In genomic region chr11:63979426-63979825, GRCh38 we compare ENCODE assay signal across 20 cellular contexts. TPM values are rescaled to one million over a fixed set of nuclear protein-coding genes. Genes with fewer than 3 reads are reported as not detected.
DNase-seq lines count a peak whose midpoint lies in the region; ATAC-seq and TF ChIP-seq lines count a peak whose summit lies in the region.
"Had no signal": no experiment of that assay in that cellular context is flagged by ENCODE, and none has a peak within 500 bp of the region (broad histone marks: within the 10 kb centered on the region; RNA-seq: fewer than 3 reads in every experiment).

No MANE protein-coding gene starts in this region.

- POLR2A ChIA-PET in MCF 10A (lab: Yijun Ruan, JAX) = interaction anchor here (0.9 kb wide), 1 partner anchor 142 kb away, joined by 4 read pairs; no protein-coding TSS in a partner anchor
- POLR2A ChIA-PET in WTC11 (lab: Charles Lee) = interaction anchor here (1.1 kb wide), 1 partner anchor 11 kb away, joined by 5 read pairs; no protein-coding TSS in a partner anchor

- no peak overlapping the region for H2BK15ac ChIP-seq in neuronal stem cell (ENCODE audit: low read length)
- no peak overlapping the region for H2BK15ac ChIP-seq in mesenchymal stem cell (ENCODE audit: low read depth, poor library complexity, severe bottlenecking)

- DNase-seq in MCF 10A (ENCODE audit: unreplicated experiment) = no peak
- no peak for DNase-seq in mammary epithelial cell
- no peak for DNase-seq in WTC11 (ENCODE audit: low spot score)
- no peak for DNase-seq in neuronal stem cell (ENCODE audit: low spot score)
- DNase-seq in SHP77 treated with DMSO at 0.1 percent for 48 hours (lab: John Stamatoyannopoulos, UW) = no peak
- DNase-seq in mesenchymal stem cell = no peak
- no peak for DNase-seq in amniotic stem cell (lab: John Stamatoyannopoulos, UW)
- DNase-seq: CD8-positive, alpha-beta memory T cell; DMS79; GM23248; KBM-7; NCI-H1092; NCI-H146; NCI-H2081; NCI-H524; Right ventricle myocardium superior had no signal

- H3K36me3 Mint-ChIP-seq in MCF 10A (ENCODE audit: insufficient read depth, unreplicated experiment) (peaks cover 35% of the 10 kb centered on the region), WTC11 (peaks cover 7% of the 10 kb centered on the region)

- BruUV-seq in MCF 10A (replicated peaks; lab: Mats Ljungman, UMichigan) (no TSS peak), mammary epithelial cell (replicated peaks; lab: Mats Ljungman, UMichigan) (no TSS peak)

- H3K27me3 Mint-ChIP-seq in MCF 10A (ENCODE audit: insufficient read depth, unreplicated experiment) (no peaks in the 10 kb centered on the region), WTC11 (ENCODE audit: low read depth) (no peaks in the 10 kb centered on the region; the same call in 1 of the 2 replicates)
- H3K27me3 Mint-ChIP-seq: CD8-positive, alpha-beta memory T cell had no signal

- peak overlapping the region; percentile 39 for H3K27ac Mint-ChIP-seq in MCF 10A (ENCODE audit: low read depth, unreplicated experiment)
- no peak overlapping the region for H3K27ac Mint-ChIP-seq in WTC11

- H3K4ac ChIP-seq in neuronal stem cell (ENCODE audit: low read length) (no peak overlapping the region), mesenchymal stem cell (ENCODE audit: low read depth in 1 of 2, low read length in 2 of 2) (no peak overlapping the region)

- no peak overlapping the region for H3K4me3 ChIP-seq in mammary epithelial cell (replicated peaks in 1 of 3; ENCODE audit: insufficient read depth in 1 of 3, low read depth in 2 of 3, low read length in 3 of 3)
- no peak overlapping the region for H3K4me3 ChIP-seq in HUES48 (ENCODE audit: low read depth, low read length)
- no peak overlapping the region for H3K4me3 ChIP-seq in neuronal stem cell (ENCODE audit: low read length in 2 of 2)
- no peak overlapping the region for H3K4me3 ChIP-seq in mesenchymal stem cell (ENCODE audit: insufficient read depth in 1 of 2, low read depth in 1 of 2, low read length in 2 of 2)
- H3K4me3 ChIP-seq: BLaER1 treated with 17β-estradiol and CSF1 and Interleukin-3, amounts not matched to agents 10 nM and 100 nM; GM23248 had no signal

- H2BK12ac ChIP-seq in neuronal stem cell (ENCODE audit: low read length) (no peak overlapping the region), mesenchymal stem cell (ENCODE audit: low read length in 2 of 2) (no peak overlapping the region)

- H3K79me2 ChIP-seq in mammary epithelial cell (ENCODE audit: insufficient read depth, low read length) = peaks cover 77% of the 10 kb centered on the region

- H3K27me3 ChIP-seq in mammary epithelial cell (ENCODE audit: insufficient read depth, low read length) (no peaks in the 10 kb centered on the region), HUES48 (ENCODE audit: control insufficient read depth, insufficient read depth, low read length) (no peaks in the 10 kb centered on the region), neuronal stem cell (ENCODE audit: control insufficient read depth in 3 of 3, insufficient read depth in 3 of 3, low read depth in 1 of 3, low read length in 3 of 3) (no peaks in the 10 kb centered on the region), mesenchymal stem cell (ENCODE audit: control insufficient read depth in 1 of 2, insufficient read depth in 1 of 2, low read length in 2 of 2) (no peaks in the 10 kb centered on the region)
- H3K27me3 ChIP-seq: BLaER1 treated with 17β-estradiol and CSF1 and Interleukin-3, amounts not matched to agents 10 nM and 100 nM had no signal

- H2AK5ac ChIP-seq in neuronal stem cell (ENCODE audit: low read depth, low read length) (no peak overlapping the region), mesenchymal stem cell (ENCODE audit: low read length, severe bottlenecking) (no peak overlapping the region)

- H3K4me2 ChIP-seq in mammary epithelial cell (ENCODE audit: insufficient read depth, low read depth, low read length) = no peak overlapping the region
- H3K4me2 ChIP-seq in neuronal stem cell (ENCODE audit: insufficient read depth, low read length, poor library complexity, severe bottlenecking) = no peak overlapping the region
- no peak overlapping the region for H3K4me2 ChIP-seq in mesenchymal stem cell (ENCODE audit: low read length, poor library complexity, severe bottlenecking)

- TF ChIP-seq CTCF in MCF 10A (IDR thresholded peaks at IDR 0.05; ENCODE audit: unreplicated experiment) (no peak), mammary epithelial cell (conservative IDR thresholded peaks at IDR 0.05 in 1 of 2, IDR thresholded peaks at IDR 0.05 in 1 of 2; ENCODE audit: extremely low read depth in 1 of 2, insufficient read depth in 1 of 2, low read depth in 1 of 2, low read length in 2 of 2) (no peak), WTC11 (IDR thresholded peaks at IDR 0.05) (no peak)

- H3K23ac ChIP-seq in neuronal stem cell (ENCODE audit: low read depth, low read length, poor library complexity) (peak overlapping the region; percentile 8), mesenchymal stem cell (ENCODE audit: low read length in 2 of 2) (no peak overlapping the region)

- H3K9me3 ChIP-seq in mammary epithelial cell (replicated peaks; ENCODE audit: insufficient read depth, low read length) (no peaks in the 10 kb centered on the region), HUES48 (ENCODE audit: control insufficient read depth, insufficient read depth, low read length) (no peaks in the 10 kb centered on the region), neuronal stem cell (replicated peaks in 1 of 2; ENCODE audit: control insufficient read depth in 2 of 2, insufficient read depth in 1 of 2, low read depth in 1 of 2, low read length in 2 of 2) (no peaks in the 10 kb centered on the region), mesenchymal stem cell (ENCODE audit: control insufficient read depth, low read length) (no peaks in the 10 kb centered on the region)
- H3K9me3 ChIP-seq: BLaER1 treated with 17β-estradiol and CSF1 and Interleukin-3, amounts not matched to agents 10 nM and 100 nM had no signal

- 0 out of 2 replicates have a peak, but pooled peaks have one; percentile 7 for ATAC-seq in WTC11
- ATAC-seq: Panc1 had no signal

- intact Hi-C loops in MCF 10A (cut with micrococcal nuclease) = no loop called here
- intact Hi-C loops in mammary epithelial cell (cut with micrococcal nuclease) = no loop called here

- peaks cover 8% of the 10 kb centered on the region for H3K36me3 ChIP-seq in mammary epithelial cell (ENCODE audit: insufficient read depth, low read length)
- peaks cover 17% of the 10 kb centered on the region for H3K36me3 ChIP-seq in HUES48 (ENCODE audit: control insufficient read depth, insufficient read depth, low read length)
- H3K36me3 ChIP-seq in neuronal stem cell (replicated peaks in 1 of 2; ENCODE audit: control insufficient read depth in 2 of 2, insufficient read depth in 2 of 2, low read length in 2 of 2) = peaks cover 10 to 32% of the 10 kb centered on the region in 2 donors
- peaks cover 13 to 23% of the 10 kb centered on the region in 2 experiments for H3K36me3 ChIP-seq in mesenchymal stem cell (ENCODE audit: control insufficient read depth in 1 of 2, insufficient read depth in 2 of 2, low read depth in 1 of 2, low read length in 2 of 2)

- H3K4me1 Mint-ChIP-seq in MCF 10A (ENCODE audit: insufficient read depth, unreplicated experiment) = peaks cover 6% of the 10 kb centered on the region
- peaks cover 37% of the 10 kb centered on the region for H3K4me1 Mint-ChIP-seq in WTC11

- H2AFZ ChIP-seq in mammary epithelial cell (ENCODE audit: low read depth, low read length) (no peak overlapping the region), neuronal stem cell (ENCODE audit: low read length) (no peak overlapping the region), mesenchymal stem cell (ENCODE audit: low read depth, low read length) (no peak overlapping the region)
- H2AFZ ChIP-seq: GM23248 had no signal

- dilution Hi-C loops in mammary epithelial cell (cut with HindIII; ENCODE audit: low sequenced_read_pairs) = no loop called here

- H4K20me1 ChIP-seq in mammary epithelial cell (ENCODE audit: insufficient read depth, low read length) = no peaks in the 10 kb centered on the region

- no peak overlapping the region for H2BK5ac ChIP-seq in neuronal stem cell (ENCODE audit: low read length)
- H2BK5ac ChIP-seq in mesenchymal stem cell (ENCODE audit: low read depth, low read length, poor library complexity, severe bottlenecking) = no peak overlapping the region

- H3K79me1 ChIP-seq in neuronal stem cell (ENCODE audit: low read depth, low read length) (peaks cover 7% of the 10 kb centered on the region), mesenchymal stem cell (replicated peaks; ENCODE audit: low read length, poor library complexity, severe bottlenecking) (peaks cover 17% of the 10 kb centered on the region)

- in situ Hi-C loops in mammary epithelial cell (cut with MboI; ENCODE audit: low sequenced_read_pairs in 2 of 2) = no loop called here

- H3K14ac ChIP-seq in neuronal stem cell (ENCODE audit: low read length) (no peak overlapping the region), mesenchymal stem cell (ENCODE audit: low read length in 2 of 2) (no peak overlapping the region)

- H3K9ac ChIP-seq in mammary epithelial cell (ENCODE audit: insufficient read depth, low read length) (no peak overlapping the region), HUES48 (ENCODE audit: low read depth, low read length) (no peak overlapping the region), neuronal stem cell (ENCODE audit: low read depth, low read length, poor library complexity) (peak overlapping the region; percentile 27), mesenchymal stem cell (ENCODE audit: low read length) (no peak overlapping the region)
- H3K9ac ChIP-seq: GM23248 had no signal

- no peak overlapping the region for H3K18ac ChIP-seq in neuronal stem cell (ENCODE audit: low read length)
- no peak overlapping the region for H3K18ac ChIP-seq in mesenchymal stem cell (ENCODE audit: low read depth in 1 of 2, low read length in 2 of 2)

- CTCF ChIA-PET in MCF 10A (lab: Yijun Ruan, JAX) = interaction anchor here (0.6 to 0.7 kb wide), 2 partner anchors 37 to 171 kb away, joined by 3 to 5 read pairs; no protein-coding TSS in a partner anchor
- CTCF ChIA-PET in mammary epithelial cell (lab: Charles Lee; ENCODE audit: low non-redundant PET) = no interaction called here
- CTCF ChIA-PET in WTC11 (lab: Charles Lee) = interaction anchor here (0.9 to 2.0 kb wide), 11 partner anchors 21 to 214 kb away, joined by 3 to 11 read pairs (median 5); partner anchors contain the start of genes MARK2 and RCOR2

- no peak overlapping the region for H2BK120ac ChIP-seq in neuronal stem cell (ENCODE audit: low read depth, low read length)
- H2BK120ac ChIP-seq in mesenchymal stem cell (ENCODE audit: low read depth, low read length) = no peak overlapping the region

- H3K4me3 Mint-ChIP-seq in MCF 10A (ENCODE audit: unreplicated experiment) (no peak overlapping the region), WTC11 (no peak overlapping the region)
- H3K4me3 Mint-ChIP-seq: CD8-positive, alpha-beta memory T cell had no signal

- H3K9me3 Mint-ChIP-seq in MCF 10A (ENCODE audit: unreplicated experiment) (no peaks in the 10 kb centered on the region), WTC11 (no peaks in the 10 kb centered on the region)
- H3K9me3 Mint-ChIP-seq: CD8-positive, alpha-beta memory T cell had no signal

- H4K91ac ChIP-seq in neuronal stem cell (ENCODE audit: low read depth, low read length, poor library complexity) = no peak overlapping the region
- no peak overlapping the region for H4K91ac ChIP-seq in mesenchymal stem cell (ENCODE audit: low read length)

- H3K4me1 ChIP-seq in mammary epithelial cell (ENCODE audit: insufficient read depth, low read length) = peaks cover 14% of the 10 kb centered on the region
- peaks cover 22% of the 10 kb centered on the region for H3K4me1 ChIP-seq in HUES48 (ENCODE audit: control insufficient read depth, insufficient read depth, low read length)
- H3K4me1 ChIP-seq in neuronal stem cell (ENCODE audit: control insufficient read depth in 2 of 2, insufficient read depth in 1 of 2, low read depth in 1 of 2, low read length in 2 of 2) = peaks cover 15 to 23% of the 10 kb centered on the region in 2 donors
- H3K4me1 ChIP-seq in mesenchymal stem cell (ENCODE audit: control insufficient read depth, insufficient read depth, low read depth, low read length) = peaks cover 34% of the 10 kb centered on the region

- WGBS in mammary epithelial cell (ENCODE audit: low coverage, missing lambda C conversion rate) = 91% methylated on average over 5 of the region's 5 CpGs
- no CpG with 5 or more reads among the region's 5 CpGs for WGBS in neuronal stem cell (ENCODE audit: extremely low coverage in 2 of 2, insufficient read length in 2 of 2, insufficient replicate concordance in 1 of 2), 2 donors
- WGBS in mesenchymal stem cell = 89% methylated on average over 5 of the region's 5 CpGs

- no peak overlapping the region for H3K27ac ChIP-seq in mammary epithelial cell (ENCODE audit: insufficient read depth, low read depth, low read length)
- peak overlapping the region; percentile 78 for H3K27ac ChIP-seq in HUES48 (ENCODE audit: low read depth, low read length)
- H3K27ac ChIP-seq in neuronal stem cell (replicated peaks; ENCODE audit: low read length) = no peak overlapping the region
- H3K27ac ChIP-seq in mesenchymal stem cell (ENCODE audit: low read length, poor library complexity, severe bottlenecking) = no peak overlapping the region
- H3K27ac ChIP-seq: BLaER1 treated with 17β-estradiol and CSF1 and Interleukin-3, amounts not matched to agents 10 nM and 100 nM; GM23248 had no signal

- H4K8ac ChIP-seq in neuronal stem cell (ENCODE audit: low read depth, low read length) (no peak overlapping the region), mesenchymal stem cell (ENCODE audit: low read length) (no peak overlapping the region)

RNA-seq across cellular contexts. Expression of gene COX8A, which starts 5.0 kb away (rescaled TPM):
- total RNA-seq in MCF 10A (2022) (461 and 466 TPM in 2 replicates), mammary epithelial cell (100 to 1,000 TPM; 185 to 338 TPM), WTC11 (2021) (518 to 587 TPM (median 554 TPM) in 3 replicates)
- 576 TPM for polyA plus RNA-seq in mammary epithelial cell
- 282 TPM for polyA minus RNA-seq in mammary epithelial cell
- 465 TPM for polyA plus RNA-seq in neuronal stem cell (2013, experiment 1 of 2)
- 460 TPM for polyA plus RNA-seq in neuronal stem cell (2013, experiment 2 of 2)
- polyA plus RNA-seq in mesenchymal stem cell (2013, experiment 1 of 2) = 504 TPM
- polyA plus RNA-seq in mesenchymal stem cell (2013, experiment 2 of 2) = 497 TPM

RNA-seq across cellular contexts. Expression of gene OTUB1, which starts 6.8 kb away (rescaled TPM):
- total RNA-seq in MCF 10A (2022) (50.9 and 56.0 TPM in 2 replicates), mammary epithelial cell (100 to 1,000 TPM in 1 of 2 donors, 10 to 100 TPM in 1; 48.0 to 101 TPM), WTC11 (2021) (94.3 to 112 TPM (median 99.3 TPM) in 3 replicates)
- 196 TPM for polyA plus RNA-seq in mammary epithelial cell
- polyA minus RNA-seq in mammary epithelial cell = 121 TPM
- 92.2 TPM for polyA plus RNA-seq in neuronal stem cell (2013, experiment 1 of 2)
- polyA plus RNA-seq in neuronal stem cell (2013, experiment 2 of 2) = 90.4 TPM
- 63.8 TPM for polyA plus RNA-seq in mesenchymal stem cell (2013, experiment 1 of 2)
- polyA plus RNA-seq in mesenchymal stem cell (2013, experiment 2 of 2) = 61.4 TPM

RNA-seq across cellular contexts. Expression of gene NAA40, which starts 40.6 kb away (rescaled TPM):
- total RNA-seq in MCF 10A (2022) (11.7 and 13.4 TPM in 2 replicates), mammary epithelial cell (10 to 100 TPM; 16.3 to 20.2 TPM), WTC11 (2021) (31.1 to 32.7 TPM (median 31.8 TPM) in 3 replicates)
- 18.0 TPM for polyA plus RNA-seq in mammary epithelial cell
- 19.3 TPM for polyA minus RNA-seq in mammary epithelial cell
- polyA plus RNA-seq in neuronal stem cell (2013, experiment 1 of 2) = 15.2 TPM
- polyA plus RNA-seq in neuronal stem cell (2013, experiment 2 of 2) = 15.8 TPM
- 12.1 TPM for polyA plus RNA-seq in mesenchymal stem cell (2013, experiment 1 of 2)
- 11.4 TPM for polyA plus RNA-seq in mesenchymal stem cell (2013, experiment 2 of 2)

RNA-seq across cellular contexts. Expression of gene FLRT1, which starts 56.3 kb away (rescaled TPM):
- total RNA-seq in MCF 10A (2022) = 2.7 and 7.0 TPM in 2 replicates
- under 1 TPM; 0.16 to 0.33 TPM for total RNA-seq in mammary epithelial cell
- 0.02 TPM for polyA plus RNA-seq in mammary epithelial cell
- polyA minus RNA-seq in mammary epithelial cell = not detected
- total RNA-seq in WTC11 (2021) = 0.14 to 0.20 TPM (median 0.16 TPM) in 3 replicates
- polyA plus RNA-seq in neuronal stem cell (2013, experiment 1 of 2) = 0.88 TPM
- polyA plus RNA-seq in neuronal stem cell (2013, experiment 2 of 2) = 0.94 TPM
- polyA plus RNA-seq in mesenchymal stem cell (2013, experiment 1 of 2) = 0.11 TPM
- polyA plus RNA-seq in mesenchymal stem cell (2013, experiment 2 of 2) = 0.10 TPM
- total RNA-seq: A172; CD8-positive, alpha-beta memory T cell had no signal
- polyA plus RNA-seq: CD8-positive, alpha-beta memory T cell had no signal
